ENCODE assay signal across 8 cellular contexts in genomic region chrX:38879631-38880220, GRCh38.
A peak's percentile ranks its signal among the peaks of the same experiment; 100 is the strongest.
DNase-seq lines count a peak whose midpoint lies in the region; ATAC-seq and TF ChIP-seq lines count a peak whose summit lies in the region.

No MANE protein-coding gene starts in this region.

- H3K27ac Mint-ChIP-seq in activated B cell treated with CpG ODN at 0.5 μM for 24 hours = peak overlapping the region; percentile 84

- CTCF ChIA-PET in activated B cell treated with CpG ODN at 0.5 μM for 24 hours (lab: Charles Lee) = interaction anchor here (1.0 to 1.7 kb wide), 2 partner anchors 16 to 75 kb away, joined by 3 read pairs; no protein-coding TSS in a partner anchor

- H3K4me1 Mint-ChIP-seq in activated B cell treated with CpG ODN at 0.5 μM for 24 hours = peaks cover 44% of the 10 kb centered on the region

- ATAC-seq in GM21390 (IDR thresholded peaks at IDR 0.05; ENCODE audit: unreplicated experiment) (peak; percentile 68), activated B cell treated with CpG ODN at 0.5 μM for 24 hours (ENCODE audit: low read depth) (peak; percentile 91), GM21381 (IDR thresholded peaks at IDR 0.05; ENCODE audit: unreplicated experiment) (no peak)

- peaks cover 2% of the 10 kb centered on the region for H3K9me3 Mint-ChIP-seq in activated B cell treated with CpG ODN at 0.5 μM for 24 hours

- peak overlapping the region; percentile 58 for H3K4me3 Mint-ChIP-seq in activated B cell treated with CpG ODN at 0.5 μM for 24 hours

- in situ Hi-C loops in KBM-7 (cut with MboI; ENCODE audit: low pct_unique_long_range_greater_than_20kb, low sequenced_read_pairs) = no loop called here

- TF ChIP-seq CTCF in activated B cell treated with CpG ODN at 0.5 μM for 24 hours (IDR thresholded peaks at IDR 0.05) = no peak

- H3K36me3 Mint-ChIP-seq in activated B cell treated with CpG ODN at 0.5 μM for 24 hours (ENCODE audit: low read depth) = no peaks in the 10 kb centered on the region

- intact Hi-C loops in activated B cell treated with CpG ODN at 0.5 μM for 24 hours (cut with micrococcal nuclease) = loop anchor here (1.0 to 10.0 kb wide), 5 partner anchors 19 to 318 kb away; no protein-coding TSS in a partner anchor

- POLR2A ChIA-PET in activated B cell treated with CpG ODN at 0.5 μM for 24 hours (lab: Charles Lee) = interaction anchor here (0.9 to 7.0 kb wide), 7 partner anchors 11 to 1292 kb away, joined by 3 to 105 read pairs (median 5); partner anchors contain the start of gene MID1IP1

- no peaks in the 10 kb centered on the region for H3K27me3 Mint-ChIP-seq in activated B cell treated with CpG ODN at 0.5 μM for 24 hours

- DNase-seq in DMS53 (lab: John Stamatoyannopoulos, UW) (peak; percentile 96), KBM-7 (peak; percentile 82), activated B cell treated with CpG ODN at 0.5 μM for 24 hours (peak; percentile 23), LoVo (ENCODE audit: low spot score) (no peak), glomerular visceral epithelial cell (ENCODE audit: extremely low spot score) (no peak)
- DNase-seq in activated CD4-positive, alpha-beta T cell treated with anti-CD3 and anti-CD28 coated beads, Interleukin-2, amount 50 U/mL, for 48 hours = no peak

Comparison
In these comparisons a context has a peak if more than half of its experiments do, and no peak if none do; other contexts are left out.
1. DNase-seq: peak in DMS53 (single experiment), KBM-7 (single experiment) and activated B cell treated with CpG ODN at 0.5 μM for 24 hours (single experiment); none in LoVo (single experiment), glomerular visceral epithelial cell (single experiment) and activated CD4-positive, alpha-beta T cell treated with anti-CD3 and anti-CD28 coated beads, Interleukin-2, amount 50 U/mL, for 48 hours (0 of 2).